In genomic region chr20:13331536-13331935, GRCh38 we compare ENCODE assay signal across 1 cellular context.
TF ChIP-seq lines count a peak whose summit lies in the region.

No MANE protein-coding gene starts in this region.

TF ChIP-seq in HepG2, 621 proteins besides CTCF, POLR2A, EP300 and RAD21 (continued from another document):
- TF ChIP-seq, protein P1, sequence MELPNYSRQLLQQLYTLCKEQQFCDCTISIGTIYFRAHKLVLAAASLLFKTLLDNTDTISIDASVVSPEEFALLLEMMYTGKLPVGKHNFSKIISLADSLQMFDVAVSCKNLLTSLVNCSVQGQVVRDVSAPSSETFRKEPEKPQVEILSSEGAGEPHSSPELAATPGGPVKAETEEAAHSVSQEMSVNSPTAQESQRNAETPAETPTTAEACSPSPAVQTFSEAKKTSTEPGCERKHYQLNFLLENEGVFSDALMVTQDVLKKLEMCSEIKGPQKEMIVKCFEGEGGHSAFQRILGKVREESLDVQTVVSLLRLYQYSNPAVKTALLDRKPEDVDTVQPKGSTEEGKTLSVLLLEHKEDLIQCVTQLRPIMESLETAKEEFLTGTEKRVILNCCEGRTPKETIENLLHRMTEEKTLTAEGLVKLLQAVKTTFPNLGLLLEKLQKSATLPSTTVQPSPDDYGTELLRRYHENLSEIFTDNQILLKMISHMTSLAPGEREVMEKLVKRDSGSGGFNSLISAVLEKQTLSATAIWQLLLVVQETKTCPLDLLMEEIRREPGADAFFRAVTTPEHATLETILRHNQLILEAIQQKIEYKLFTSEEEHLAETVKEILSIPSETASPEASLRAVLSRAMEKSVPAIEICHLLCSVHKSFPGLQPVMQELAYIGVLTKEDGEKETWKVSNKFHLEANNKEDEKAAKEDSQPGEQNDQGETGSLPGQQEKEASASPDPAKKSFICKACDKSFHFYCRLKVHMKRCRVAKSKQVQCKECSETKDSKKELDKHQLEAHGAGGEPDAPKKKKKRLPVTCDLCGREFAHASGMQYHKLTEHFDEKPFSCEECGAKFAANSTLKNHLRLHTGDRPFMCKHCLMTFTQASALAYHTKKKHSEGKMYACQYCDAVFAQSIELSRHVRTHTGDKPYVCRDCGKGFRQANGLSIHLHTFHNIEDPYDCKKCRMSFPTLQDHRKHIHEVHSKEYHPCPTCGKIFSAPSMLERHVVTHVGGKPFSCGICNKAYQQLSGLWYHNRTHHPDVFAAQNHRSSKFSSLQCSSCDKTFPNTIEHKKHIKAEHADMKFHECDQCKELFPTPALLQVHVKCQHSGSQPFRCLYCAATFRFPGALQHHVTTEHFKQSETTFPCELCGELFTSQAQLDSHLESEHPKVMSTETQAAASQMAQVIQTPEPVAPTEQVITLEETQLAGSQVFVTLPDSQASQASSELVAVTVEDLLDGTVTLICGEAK (IDR thresholded peaks at IDR 0.05): 0 out of 2 replicates have a peak, but pooled peaks have one; percentile 4
- TF ChIP-seq, protein P1 (CRISPR knock-in tag; IDR thresholded peaks at IDR 0.05): no peak; the same call in 1 of the 2 replicates
- peak; percentile 59 for TF ChIP-seq ZNF362 (CRISPR knock-in tag; IDR thresholded peaks at IDR 0.05; ENCODE audit: borderline replicate concordance)
- peak; percentile 52 to 61 for TF ChIP-seq MAFK (conservative IDR thresholded peaks at IDR 0.05 in 1 of 2, IDR thresholded peaks at IDR 0.05 in 1 of 2; ENCODE audit: low read length in 2 of 2)
- TF ChIP-seq ZSCAN31 (CRISPR knock-in tag; IDR thresholded peaks at IDR 0.05; ENCODE audit: low read depth): no peak
- TF ChIP-seq LCORL (IDR thresholded peaks at IDR 0.05): 0 out of 2 replicates have a peak, but pooled peaks have one; percentile 25
- TF ChIP-seq LCORL (CRISPR knock-in tag; IDR thresholded peaks at IDR 0.05): no peak
- TF ChIP-seq MAFF (IDR thresholded peaks at IDR 0.05; ENCODE audit: low read depth, low read length): peak; percentile 73
- no peak for TF ChIP-seq ZNF788 (CRISPR knock-in tag; IDR thresholded peaks at IDR 0.05; ENCODE audit: borderline replicate concordance)
- no peak for TF ChIP-seq PRMT3 (CRISPR knock-in tag; IDR thresholded peaks at IDR 0.05; ENCODE audit: borderline replicate concordance, low read depth)
- TF ChIP-seq, protein P2, sequence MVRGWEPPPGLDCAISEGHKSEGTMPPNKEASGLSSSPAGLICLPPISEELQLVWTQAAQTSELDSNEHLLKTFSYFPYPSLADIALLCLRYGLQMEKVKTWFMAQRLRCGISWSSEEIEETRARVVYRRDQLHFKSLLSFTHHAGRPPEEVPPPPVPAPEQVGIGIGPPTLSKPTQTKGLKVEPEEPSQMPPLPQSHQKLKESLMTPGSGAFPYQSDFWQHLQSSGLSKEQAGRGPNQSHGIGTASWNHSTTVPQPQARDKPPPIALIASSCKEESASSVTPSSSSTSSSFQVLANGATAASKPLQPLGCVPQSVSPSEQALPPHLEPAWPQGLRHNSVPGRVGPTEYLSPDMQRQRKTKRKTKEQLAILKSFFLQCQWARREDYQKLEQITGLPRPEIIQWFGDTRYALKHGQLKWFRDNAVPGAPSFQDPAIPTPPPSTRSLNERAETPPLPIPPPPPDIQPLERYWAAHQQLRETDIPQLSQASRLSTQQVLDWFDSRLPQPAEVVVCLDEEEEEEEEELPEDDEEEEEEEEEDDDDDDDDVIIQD (CRISPR knock-in tag; IDR thresholded peaks at IDR 0.05; ENCODE audit: low read depth): peak; percentile 27; the same call in 1 of the 2 replicates
- TF ChIP-seq KMT2B (CRISPR knock-in tag; IDR thresholded peaks at IDR 0.05): no peak
- peak; percentile 19 for TF ChIP-seq TEAD3 (CRISPR knock-in tag; optimal IDR thresholded peaks at IDR 0.05; ENCODE audit: borderline replicate concordance)
- TF ChIP-seq KAT8 (CRISPR knock-in tag; IDR thresholded peaks at IDR 0.05): no peak
- no peak for TF ChIP-seq RERE (CRISPR knock-in tag; IDR thresholded peaks at IDR 0.05; ENCODE audit: low read depth)
